ENCODE assay signal across 9 cellular contexts in the genomic region with DNA sequence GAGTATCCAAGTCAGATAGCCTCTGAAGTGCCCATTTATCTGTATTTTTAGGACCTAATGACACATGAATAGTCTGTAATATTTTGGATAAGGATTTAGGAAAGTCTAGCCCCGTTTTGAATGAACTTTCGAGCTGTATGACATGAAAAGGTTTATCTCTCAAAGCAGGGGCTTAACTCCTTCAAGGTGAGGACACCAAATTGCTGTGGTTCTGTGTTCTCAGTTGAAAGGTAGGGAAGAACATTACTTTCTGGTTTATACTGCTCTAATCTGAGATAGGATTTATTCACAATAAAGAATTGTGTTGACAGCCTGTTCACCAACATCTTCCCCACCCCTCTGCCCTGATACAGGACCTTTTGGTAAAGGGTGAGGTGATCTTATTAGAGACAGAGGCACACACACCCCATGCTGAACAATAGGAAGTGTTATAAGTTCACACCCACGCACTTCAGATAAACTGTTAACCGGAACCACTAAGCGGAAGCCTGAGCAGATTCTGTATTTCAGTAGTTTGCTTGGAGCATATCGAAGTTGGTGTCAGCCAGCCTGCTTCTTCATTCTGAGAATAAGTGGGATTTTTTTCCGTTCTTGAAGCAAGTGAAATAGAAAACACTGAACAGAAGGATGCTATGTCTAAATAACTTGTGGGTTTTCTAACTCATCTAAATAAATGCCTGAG.
DNase-seq lines count a peak whose midpoint lies in the region; ATAC-seq and TF ChIP-seq lines count a peak whose summit lies in the region.
"Had no signal": no experiment of that assay in that cellular context is flagged by ENCODE, and none has a peak within 500 bp of the region (broad histone marks: within the 10 kb centered on the region; RNA-seq: fewer than 3 reads in every experiment).

No MANE protein-coding gene starts in this region.

- no peak for TF ChIP-seq CTCF in colonic mucosa (IDR thresholded peaks at IDR 0.05)

- H3K4me1 ChIP-seq in CD4-positive, alpha-beta memory T cell (ENCODE audit: insufficient read depth, low read length): peaks cover 41% of the 10 kb centered on the region
- H3K4me1 ChIP-seq in Karpas-422 (ENCODE audit: low read length) (peaks cover 33% of the 10 kb centered on the region), colonic mucosa (no peaks in the 10 kb centered on the region)

- H3K9me3 Mint-ChIP-seq in CD4-positive, alpha-beta memory T cell: peaks cover 0 to 2% (median 0%) of the 10 kb centered on the region in 8 donors
- H3K9me3 Mint-ChIP-seq in activated naive CD4-positive, alpha-beta T cell treated with anti-CD3 and anti-CD28 coated beads, Interleukin-2, amount 50 U/mL, for 72 hours: no peaks in the 10 kb centered on the region

- H4K20me1 ChIP-seq in Karpas-422 (ENCODE audit: insufficient read depth, low read depth, low read length): no peaks in the 10 kb centered on the region

- intact Hi-C loops in CD4-positive, alpha-beta memory T cell (cut with micrococcal nuclease): loop anchor here (1.0 kb wide), 1 partner anchor 66 kb away; no protein-coding TSS in a partner anchor
- intact Hi-C loops in colonic mucosa (cut with DNase I): no loop called here

- H2AFZ ChIP-seq in Karpas-422 (ENCODE audit: low read length): no peak overlapping the region

- CTCF ChIA-PET in CD4-positive, alpha-beta memory T cell (lab: Charles Lee; ENCODE audit: partially characterized antibody): interaction anchor here (0.8 to 1.2 kb wide), 2 partner anchors 17 to 65 kb away, joined by 3 read pairs; no protein-coding TSS in a partner anchor

- peaks cover 10 to 11% of the 10 kb centered on the region in 2 donors for H3K36me3 Mint-ChIP-seq in CD4-positive, alpha-beta memory T cell
- H3K36me3 Mint-ChIP-seq in activated naive CD4-positive, alpha-beta T cell treated with anti-CD3 and anti-CD28 coated beads, Interleukin-2, amount 50 U/mL, for 72 hours: peaks cover 7 to 8% of the 10 kb centered on the region in 2 donors

- H3K36me3 ChIP-seq in CD4-positive, alpha-beta memory T cell (ENCODE audit: insufficient read depth, low read length): no peaks in the 10 kb centered on the region
- H3K36me3 ChIP-seq in Karpas-422 (ENCODE audit: insufficient read depth, low read length): peaks cover 2% of the 10 kb centered on the region; the same call in 1 of the 2 replicates
- H3K36me3 ChIP-seq in colonic mucosa: no peaks in the 10 kb centered on the region

- H3K4me3 ChIP-seq in CD4-positive, alpha-beta memory T cell (ENCODE audit: low read length in 2 of 2): peak overlapping the region in 1 of 2 donors; percentile 0
- H3K4me3 ChIP-seq in Karpas-422 (ENCODE audit: low read length) (no peak overlapping the region), colonic mucosa (no peak overlapping the region)

- H3K27ac Mint-ChIP-seq in CD4-positive, alpha-beta memory T cell: peak overlapping the region; percentile 88 to 96 (median 94)
- peak overlapping the region; percentile 72 to 77 for H3K27ac Mint-ChIP-seq in activated naive CD4-positive, alpha-beta T cell treated with anti-CD3 and anti-CD28 coated beads, Interleukin-2, amount 50 U/mL, for 72 hours

- peak overlapping the region; percentile 44 for H3K27ac ChIP-seq in CD4-positive, alpha-beta memory T cell (ENCODE audit: low read depth, low read length)
- peak overlapping the region; percentile 3; the same call in 1 of the 2 replicates for H3K27ac ChIP-seq in Karpas-422 (ENCODE audit: low read length)
- H3K27ac ChIP-seq in colonic mucosa: no peak overlapping the region
- H3K27ac ChIP-seq: VCaP had no signal

- H3K4me2 ChIP-seq in Karpas-422 (ENCODE audit: low read depth, low read length, poor library complexity, severe bottlenecking): no peak overlapping the region

- no peaks in the 10 kb centered on the region for H3K9me2 ChIP-seq in Karpas-422 (replicated peaks; ENCODE audit: insufficient read depth, low read length)

- no peaks in the 10 kb centered on the region for H3K9me3 ChIP-seq in CD4-positive, alpha-beta memory T cell (ENCODE audit: control insufficient read depth in 1 of 2, low read length in 2 of 2)
- H3K9me3 ChIP-seq in Karpas-422 (ENCODE audit: low read length) (no peaks in the 10 kb centered on the region), colonic mucosa (no peaks in the 10 kb centered on the region)

- H3K4me3 Mint-ChIP-seq in CD4-positive, alpha-beta memory T cell: peak overlapping the region; percentile 60 to 81 (median 77)

- peaks cover 42 to 77% (median 59%) of the 10 kb centered on the region in 4 donors for H3K4me1 Mint-ChIP-seq in CD4-positive, alpha-beta memory T cell

- H3K27me3 Mint-ChIP-seq in CD4-positive, alpha-beta memory T cell: no peaks in the 10 kb centered on the region

- POLR2A ChIA-PET in CD4-positive, alpha-beta memory T cell (lab: Charles Lee; ENCODE audit: partially characterized antibody): interaction anchor here (1.0 kb wide), 1 partner anchor 174 kb away, joined by 4 read pairs; no protein-coding TSS in a partner anchor

- H3K27me3 ChIP-seq in CD4-positive, alpha-beta memory T cell (ENCODE audit: insufficient read depth, low read length): no peaks in the 10 kb centered on the region
- H3K27me3 ChIP-seq in Karpas-422 (ENCODE audit: low read length) (no peaks in the 10 kb centered on the region), colonic mucosa (no peaks in the 10 kb centered on the region)

- ATAC-seq in GM21447 (IDR thresholded peaks at IDR 0.05; ENCODE audit: unreplicated experiment): peak; percentile 97
- ATAC-seq in activated naive CD4-positive, alpha-beta T cell treated with anti-CD3 and anti-CD28 coated beads, Interleukin-2, amount 50 U/mL, for 72 hours: peak; percentile 95 to 97

- H3K79me2 ChIP-seq in Karpas-422 (ENCODE audit: low read length): peaks cover 83% of the 10 kb centered on the region

- H3K9ac ChIP-seq in Karpas-422 (ENCODE audit: low read length) (no peak overlapping the region), colonic mucosa (ENCODE audit: low read depth in 2 of 2, low read length in 2 of 2) (no peak overlapping the region)

- DNase-seq in CD4-positive, alpha-beta memory T cell: peak; percentile 49 to 68 (median 59)
- DNase-seq in Karpas-422 (no peak), SKM-1 treated with dmso at 0.1 percent for 144 hours (lab: John Stamatoyannopoulos, UW; ENCODE audit: unreplicated experiment) (no peak), colonic mucosa (no peak), NCI-H526 (lab: John Stamatoyannopoulos, UW) (no peak)
- DNase-seq in activated naive CD4-positive, alpha-beta T cell treated with anti-CD3 and anti-CD28 coated beads, Interleukin-2, amount 50 U/mL, for 72 hours (ENCODE audit: low spot score in 2 of 2): peak; percentile 48 to 57
- DNase-seq in stimulated activated CD8-positive, alpha-beta memory T cell treated with anti-CD3 and anti-CD28 coated beads, Interleukin-15, amount 100 ng/mL, for 1 hour (ENCODE audit: low read depth): peak; percentile 15

Comparison
In these comparisons a context has a peak if more than half of its experiments do, and no peak if none do; other contexts are left out.
1. DNase-seq: peak in CD4-positive, alpha-beta memory T cell (5 of 5), activated naive CD4-positive, alpha-beta T cell treated with anti-CD3 and anti-CD28 coated beads, Interleukin-2, amount 50 U/mL, for 72 hours (2 of 2) and stimulated activated CD8-positive, alpha-beta memory T cell treated with anti-CD3 and anti-CD28 coated beads, Interleukin-15, amount 100 ng/mL, for 1 hour (single experiment); none in Karpas-422 (single experiment), SKM-1 treated with dmso at 0.1 percent for 144 hours (single experiment), colonic mucosa (single experiment) and NCI-H526 (0 of 2).